ENCODE assay signal across 1 cellular context in the genomic region with DNA sequence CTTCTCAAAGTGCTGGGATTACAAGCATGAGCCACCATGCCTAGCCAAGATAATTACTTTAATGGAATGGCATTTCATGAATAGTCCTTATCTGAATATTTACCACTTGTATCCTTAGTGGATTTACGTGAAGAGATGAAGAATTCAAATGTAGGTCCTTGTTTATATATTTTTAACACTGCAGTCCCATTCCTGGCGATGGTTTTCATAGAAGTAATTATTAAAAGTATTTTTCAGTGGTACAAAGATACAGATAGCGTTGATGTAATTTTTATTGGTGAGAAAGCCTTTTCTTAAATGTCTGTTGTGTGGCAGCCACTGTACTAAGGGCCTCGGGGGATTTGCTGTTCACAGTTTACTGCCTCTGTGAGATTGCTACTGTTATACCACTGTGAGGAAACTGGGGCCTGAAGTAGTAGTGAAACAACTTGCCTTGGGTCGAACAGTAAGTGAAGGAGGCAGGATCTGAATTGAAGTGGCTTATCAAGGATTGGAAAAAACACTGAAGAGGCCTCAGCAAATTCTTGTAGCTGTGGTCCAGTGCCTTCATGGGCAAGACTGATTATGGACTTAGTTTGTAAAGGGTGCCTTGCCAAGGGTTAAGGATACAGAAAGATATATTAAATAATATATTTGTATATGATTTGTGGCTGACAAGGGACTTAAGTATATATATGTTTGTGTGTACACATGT.
TF ChIP-seq lines count a peak whose summit lies in the region.

No MANE protein-coding gene starts in this region.

TF ChIP-seq in GM23338, 12 proteins besides CTCF, POLR2A, EP300 and RAD21 (continued from another document):
- TF ChIP-seq, protein P1, sequence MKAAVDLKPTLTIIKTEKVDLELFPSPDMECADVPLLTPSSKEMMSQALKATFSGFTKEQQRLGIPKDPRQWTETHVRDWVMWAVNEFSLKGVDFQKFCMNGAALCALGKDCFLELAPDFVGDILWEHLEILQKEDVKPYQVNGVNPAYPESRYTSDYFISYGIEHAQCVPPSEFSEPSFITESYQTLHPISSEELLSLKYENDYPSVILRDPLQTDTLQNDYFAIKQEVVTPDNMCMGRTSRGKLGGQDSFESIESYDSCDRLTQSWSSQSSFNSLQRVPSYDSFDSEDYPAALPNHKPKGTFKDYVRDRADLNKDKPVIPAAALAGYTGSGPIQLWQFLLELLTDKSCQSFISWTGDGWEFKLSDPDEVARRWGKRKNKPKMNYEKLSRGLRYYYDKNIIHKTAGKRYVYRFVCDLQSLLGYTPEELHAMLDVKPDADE (IDR thresholded peaks at IDR 0.05): no peak
- TF ChIP-seq ZNF331 (CRISPR knock-in tag; IDR thresholded peaks at IDR 0.05; ENCODE audit: low read depth) (no peak), STAT1 (IDR thresholded peaks at IDR 0.05; ENCODE audit: unreplicated experiment) (no peak), NANOG (IDR thresholded peaks at IDR 0.05; ENCODE audit: borderline replicate concordance) (no peak), EZH2phosphoT487 (IDR thresholded peaks at IDR 0.05; ENCODE audit: unreplicated experiment) (no peak), POLR2AphosphoS5 (IDR thresholded peaks at IDR 0.05; ENCODE audit: low read depth) (no peak), ZNF114 (CRISPR knock-in tag; IDR thresholded peaks at IDR 0.05) (no peak)
- TF ChIP-seq, protein P2, sequence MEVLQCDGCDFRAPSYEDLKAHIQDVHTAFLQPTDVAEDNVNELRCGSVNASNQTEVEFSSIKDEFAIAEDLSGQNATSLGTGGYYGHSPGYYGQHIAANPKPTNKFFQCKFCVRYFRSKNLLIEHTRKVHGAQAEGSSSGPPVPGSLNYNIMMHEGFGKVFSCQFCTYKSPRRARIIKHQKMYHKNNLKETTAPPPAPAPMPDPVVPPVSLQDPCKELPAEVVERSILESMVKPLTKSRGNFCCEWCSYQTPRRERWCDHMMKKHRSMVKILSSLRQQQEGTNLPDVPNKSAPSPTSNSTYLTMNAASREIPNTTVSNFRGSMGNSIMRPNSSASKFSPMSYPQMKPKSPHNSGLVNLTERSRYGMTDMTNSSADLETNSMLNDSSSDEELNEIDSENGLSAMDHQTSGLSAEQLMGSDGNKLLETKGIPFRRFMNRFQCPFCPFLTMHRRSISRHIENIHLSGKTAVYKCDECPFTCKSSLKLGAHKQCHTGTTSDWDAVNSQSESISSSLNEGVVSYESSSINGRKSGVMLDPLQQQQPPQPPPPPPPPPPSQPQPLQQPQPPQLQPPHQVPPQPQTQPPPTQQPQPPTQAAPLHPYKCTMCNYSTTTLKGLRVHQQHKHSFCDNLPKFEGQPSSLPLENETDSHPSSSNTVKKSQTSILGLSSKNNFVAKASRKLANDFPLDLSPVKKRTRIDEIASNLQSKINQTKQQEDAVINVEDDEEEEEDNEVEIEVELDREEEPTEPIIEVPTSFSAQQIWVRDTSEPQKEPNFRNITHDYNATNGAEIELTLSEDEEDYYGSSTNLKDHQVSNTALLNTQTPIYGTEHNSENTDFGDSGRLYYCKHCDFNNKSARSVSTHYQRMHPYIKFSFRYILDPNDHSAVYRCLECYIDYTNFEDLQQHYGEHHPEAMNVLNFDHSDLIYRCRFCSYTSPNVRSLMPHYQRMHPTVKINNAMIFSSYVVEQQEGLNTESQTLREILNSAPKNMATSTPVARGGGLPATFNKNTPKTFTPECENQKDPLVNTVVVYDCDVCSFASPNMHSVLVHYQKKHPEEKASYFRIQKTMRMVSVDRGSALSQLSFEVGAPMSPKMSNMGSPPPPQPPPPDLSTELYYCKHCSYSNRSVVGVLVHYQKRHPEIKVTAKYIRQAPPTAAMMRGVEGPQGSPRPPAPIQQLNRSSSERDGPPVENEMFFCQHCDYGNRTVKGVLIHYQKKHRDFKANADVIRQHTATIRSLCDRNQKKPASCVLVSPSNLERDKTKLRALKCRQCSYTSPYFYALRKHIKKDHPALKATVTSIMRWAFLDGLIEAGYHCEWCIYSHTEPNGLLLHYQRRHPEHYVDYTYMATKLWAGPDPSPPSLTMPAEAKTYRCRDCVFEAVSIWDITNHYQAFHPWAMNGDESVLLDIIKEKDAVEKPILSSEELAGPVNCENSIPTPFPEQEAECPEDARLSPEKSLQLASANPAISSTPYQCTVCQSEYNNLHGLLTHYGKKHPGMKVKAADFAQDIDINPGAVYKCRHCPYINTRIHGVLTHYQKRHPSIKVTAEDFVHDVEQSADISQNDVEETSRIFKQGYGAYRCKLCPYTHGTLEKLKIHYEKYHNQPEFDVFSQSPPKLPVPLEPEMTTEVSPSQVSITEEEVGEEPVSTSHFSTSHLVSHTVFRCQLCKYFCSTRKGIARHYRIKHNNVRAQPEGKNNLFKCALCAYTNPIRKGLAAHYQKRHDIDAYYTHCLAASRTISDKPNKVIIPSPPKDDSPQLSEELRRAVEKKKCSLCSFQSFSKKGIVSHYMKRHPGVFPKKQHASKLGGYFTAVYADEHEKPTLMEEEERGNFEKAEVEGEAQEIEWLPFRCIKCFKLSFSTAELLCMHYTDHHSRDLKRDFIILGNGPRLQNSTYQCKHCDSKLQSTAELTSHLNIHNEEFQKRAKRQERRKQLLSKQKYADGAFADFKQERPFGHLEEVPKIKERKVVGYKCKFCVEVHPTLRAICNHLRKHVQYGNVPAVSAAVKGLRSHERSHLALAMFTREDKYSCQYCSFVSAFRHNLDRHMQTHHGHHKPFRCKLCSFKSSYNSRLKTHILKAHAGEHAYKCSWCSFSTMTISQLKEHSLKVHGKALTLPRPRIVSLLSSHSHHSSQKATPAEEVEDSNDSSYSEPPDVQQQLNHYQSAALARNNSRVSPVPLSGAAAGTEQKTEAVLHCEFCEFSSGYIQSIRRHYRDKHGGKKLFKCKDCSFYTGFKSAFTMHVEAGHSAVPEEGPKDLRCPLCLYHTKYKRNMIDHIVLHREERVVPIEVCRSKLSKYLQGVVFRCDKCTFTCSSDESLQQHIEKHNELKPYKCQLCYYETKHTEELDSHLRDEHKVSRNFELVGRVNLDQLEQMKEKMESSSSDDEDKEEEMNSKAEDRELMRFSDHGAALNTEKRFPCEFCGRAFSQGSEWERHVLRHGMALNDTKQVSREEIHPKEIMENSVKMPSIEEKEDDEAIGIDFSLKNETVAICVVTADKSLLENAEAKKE (CRISPR knock-in tag; IDR thresholded peaks at IDR 0.05): no peak
